17 cellular contexts compared by ENCODE assay signal in genomic region chrX:39975094-39975865, GRCh38.
DNase-seq lines count a peak whose midpoint lies in the region; ATAC-seq and TF ChIP-seq lines count a peak whose summit lies in the region.
"Had no signal": no experiment of that assay in that cellular context is flagged by ENCODE, and none has a peak within 500 bp of the region (broad histone marks: within the 10 kb centered on the region; RNA-seq: fewer than 3 reads in every experiment).

No MANE protein-coding gene starts in this region.

- H3K4me3 ChIP-seq in epithelial cell of esophagus (ENCODE audit: low read length) (no peak overlapping the region), stomach (no peak overlapping the region)
- H3K4me3 ChIP-seq: ovary, thyroid gland had no signal

- peak overlapping the region in 1 of 5 donors; percentile 20 for H3K27ac ChIP-seq in stomach
- H3K27ac ChIP-seq: KMS-11, ovary, thyroid gland had no signal

- H3K36me3 ChIP-seq in stomach, result no peaks in the 10 kb centered on the region
- H3K36me3 ChIP-seq: ovary, thyroid gland had no signal

- H3K4me1 ChIP-seq in stomach, result no peaks in the 10 kb centered on the region
- H3K4me1 ChIP-seq: thyroid gland had no signal

- no peak for TF ChIP-seq EP300 in stomach (IDR thresholded peaks at IDR 0.05)

- peaks cover 0 to 23% (median 12%) of the 10 kb centered on the region in 4 donors for H3K9me3 ChIP-seq in stomach
- H3K9me3 ChIP-seq: ovary, thyroid gland had no signal

- peak; percentile 45 for DNase-seq in NCI-H748 (lab: John Stamatoyannopoulos, UW; ENCODE audit: unreplicated experiment)
- no peak for DNase-seq in NCI-H748 treated with DMSO at 0.1 percent for 48 hours (lab: John Stamatoyannopoulos, UW)
- peak; percentile 49 for DNase-seq in NCI-H2196 (lab: John Stamatoyannopoulos, UW; ENCODE audit: unreplicated experiment)
- peak; percentile 74 for DNase-seq in epithelial cell of esophagus (ENCODE audit: low read depth)
- DNase-seq in stomach, result peak; percentile 68
- no peak for DNase-seq in NCI-H524 (lab: John Stamatoyannopoulos, UW)
- DNase-seq in UCSD-AML1 (lab: John Stamatoyannopoulos, UW; ENCODE audit: unreplicated experiment), result no peak
- DNase-seq: ACHN; activated CD4-positive, alpha-beta memory T cell treated with anti-CD3 and anti-CD28 coated beads for 36 hours; activated effector memory CD4-positive, alpha-beta T cell treated with Interleukin-2 at 50 U/mL for 16 hours; effector CD4-positive, alpha-beta T cell; ovary; T-helper 9 cell had no signal

- H3K27me3 ChIP-seq in stomach, result peaks cover 0 to 9% (median 0%) of the 10 kb centered on the region in 3 donors
- H3K27me3 ChIP-seq: ovary, thyroid gland had no signal

- WGBS in stomach, 5 donors, result 49 to 66% (median 62%) methylated on average over 6 of the region's 6 CpGs

- TF ChIP-seq POLR2A in stomach (IDR thresholded peaks at IDR 0.05), result no peak

- intact Hi-C loops in stomach (cut with DNase I; ENCODE audit: low total_unique reads), result no loop called here

- ATAC-seq in GM19328 (IDR thresholded peaks at IDR 0.05; ENCODE audit: unreplicated experiment), result no peak
- ATAC-seq: Panc1 had no signal

- TF ChIP-seq CTCF in epithelial cell of esophagus (IDR thresholded peaks at IDR 0.05; ENCODE audit: insufficient read depth, low read depth, low read length, missing control alignments) (no peak), stomach (IDR thresholded peaks at IDR 0.05) (no peak)

Comparison
In these comparisons a context has a peak if more than half of its experiments do, and no peak if none do; other contexts are left out.
1. DNase-seq: peak in NCI-H748 (single experiment), NCI-H2196 (single experiment), epithelial cell of esophagus (single experiment) and stomach (single experiment); none in NCI-H748 treated with DMSO at 0.1 percent for 48 hours (single experiment), NCI-H524 (0 of 2) and UCSD-AML1 (single experiment).